Comparison of ENCODE assay signal across 1 cellular context in genomic region chr7:2232766-2233520, GRCh38.
TF ChIP-seq lines count a peak whose summit lies in the region.

TSS of gene MAD1L1 (minus strand) at chr7:2232945. CDS start at chr7:2230133, 2,812 bp downstream.

TF ChIP-seq in K562, 482 proteins besides CTCF, POLR2A, EP300 and RAD21 (continued from another document and continues in another):
- TF ChIP-seq MIER1 (IDR thresholded peaks at IDR 0.05; ENCODE audit: low read depth) (no peak; the same call in 1 of the 2 replicates), SETDB1 (IDR thresholded peaks at IDR 0.05; ENCODE audit: low read length) (no peak), E2F5 (CRISPR knock-in tag; IDR thresholded peaks at IDR 0.05) (no peak), ILK (tag; IDR thresholded peaks at IDR 0.05; ENCODE audit: borderline replicate concordance, low read depth) (no peak), PYGO2 (tag; IDR thresholded peaks at IDR 0.05) (no peak), ZNF263 (CRISPR knock-in tag; IDR thresholded peaks at IDR 0.05; ENCODE audit: borderline replicate concordance) (0 out of 2 replicates have a peak, but pooled peaks have one; percentile 23), ZNF707 (CRISPR knock-in tag; conservative IDR thresholded peaks at IDR 0.05) (no peak), IRF1 (CRISPR knock-in tag; IDR thresholded peaks at IDR 0.05; ENCODE audit: borderline replicate concordance) (no peak), SRSF3 (IDR thresholded peaks at IDR 0.05; ENCODE audit: insufficient read depth, low read length) (no peak), NCOA1 (IDR thresholded peaks at IDR 0.05; ENCODE audit: low read depth) (no peak), MAZ (CRISPR knock-in tag; conservative IDR thresholded peaks at IDR 0.05 in 1 of 2, IDR thresholded peaks at IDR 0.05 in 1 of 2) (peak; percentile 50 to 79), PHB (CRISPR knock-in tag; IDR thresholded peaks at IDR 0.05) (no peak; the same call in 1 of the 2 replicates), ATF4 (CRISPR knock-in tag; IDR thresholded peaks at IDR 0.05) (peak; percentile 51; the same call in 1 of the 2 replicates), MAFG (tag; conservative IDR thresholded peaks at IDR 0.05) (no peak), BRF1 (IDR thresholded peaks at IDR 0.05; ENCODE audit: borderline replicate concordance, extremely low read depth, insufficient read length) (no peak), ZBTB26 (CRISPR knock-in tag; IDR thresholded peaks at IDR 0.05) (0 out of 2 replicates have a peak, but pooled peaks have one; percentile 10), RBM22 (IDR thresholded peaks at IDR 0.05; ENCODE audit: low read depth, low read length, poor library complexity, severe bottlenecking) (peak; percentile 60), KLF10 (CRISPR knock-in tag; IDR thresholded peaks at IDR 0.05) (no peak), SAFB (IDR thresholded peaks at IDR 0.05; ENCODE audit: borderline replicate concordance, low read depth, low read length) (peak; percentile 71; the same call in 1 of the 2 replicates), ZNF184 (CRISPR knock-in tag; IDR thresholded peaks at IDR 0.05) (no peak), NR2C2 (CRISPR knock-in tag; IDR thresholded peaks at IDR 0.05) (no peak), NR2C2 (tag; IDR thresholded peaks at IDR 0.05) (no peak; the same call in 1 of the 2 replicates), TRIM24 (IDR thresholded peaks at IDR 0.05) (0 out of 4 replicates have a peak, but pooled peaks of 1 of the 2 experiments have one; percentile 53), YBX1 (IDR thresholded peaks at IDR 0.05) (no peak), KDM4B (IDR thresholded peaks at IDR 0.05; ENCODE audit: borderline replicate concordance in 2 of 2, low read depth in 1 of 2) (peak in 1 of 2 experiments; percentile 70; a peak in 1 of 4 replicates), TCF3 (CRISPR knock-in tag; IDR thresholded peaks at IDR 0.05) (no peak), FOXJ3 (CRISPR knock-in tag; IDR thresholded peaks at IDR 0.05) (no peak), ZNF146 (CRISPR knock-in tag; IDR thresholded peaks at IDR 0.05; ENCODE audit: unreplicated experiment) (no peak), SUPT5H (IDR thresholded peaks at IDR 0.05) (peak; percentile 66), FOXK2 (conservative IDR thresholded peaks at IDR 0.05 in 1 of 2, IDR thresholded peaks at IDR 0.05 in 1 of 2; ENCODE audit: low read depth in 2 of 2) (no peak), PREB (CRISPR knock-in tag; IDR thresholded peaks at IDR 0.05) (0 out of 2 replicates have a peak, but pooled peaks have one; percentile 80), NELFE (IDR thresholded peaks at IDR 0.05; ENCODE audit: insufficient read depth, insufficient read length) (no peak), TFAP4 (CRISPR knock-in tag; IDR thresholded peaks at IDR 0.05; ENCODE audit: borderline replicate concordance) (peak; percentile 81), RBM14 (IDR thresholded peaks at IDR 0.05; ENCODE audit: borderline replicate concordance, insufficient read depth, low read depth, low read length) (no peak), RFX1 (IDR thresholded peaks at IDR 0.05) (no peak), ZNF586 (CRISPR knock-in tag; conservative IDR thresholded peaks at IDR 0.05) (no peak), DACH1 (IDR thresholded peaks at IDR 0.05; ENCODE audit: partially characterized antibody) (no peak), ZBTB12 (CRISPR knock-in tag; IDR thresholded peaks at IDR 0.05) (no peak), MCM5 (IDR thresholded peaks at IDR 0.05; ENCODE audit: low read depth) (no peak), EHMT2 (IDR thresholded peaks at IDR 0.05) (no peak), RB1 (IDR thresholded peaks at IDR 0.05; ENCODE audit: low read depth) (no peak), FOXK1 (CRISPR knock-in tag; IDR thresholded peaks at IDR 0.05; ENCODE audit: borderline replicate concordance) (no peak; the same call in 1 of the 2 replicates), MTA2 (IDR thresholded peaks at IDR 0.05; ENCODE audit: low read depth) (no peak), RBM15 (IDR thresholded peaks at IDR 0.05; ENCODE audit: insufficient read depth, low read length) (no peak), NFXL1 (CRISPR knock-in tag; IDR thresholded peaks at IDR 0.05) (no peak), ZNF740 (CRISPR knock-in tag; IDR thresholded peaks at IDR 0.05) (no peak), ZNF740 (tag; IDR thresholded peaks at IDR 0.05) (no peak), UBTF (IDR thresholded peaks at IDR 0.05; ENCODE audit: borderline replicate concordance in 1 of 2, low read depth in 2 of 2, low read length in 2 of 2) (peak; percentile 96 to 98), ZNF583 (CRISPR knock-in tag; IDR thresholded peaks at IDR 0.05) (no peak), C11orf30 (IDR thresholded peaks at IDR 0.05; ENCODE audit: low read depth) (peak; percentile 78), ARID4B (CRISPR knock-in tag; IDR thresholded peaks at IDR 0.05) (no peak), ZNF347 (CRISPR knock-in tag; IDR thresholded peaks at IDR 0.05; ENCODE audit: low read depth) (no peak), MXI1 (IDR thresholded peaks at IDR 0.05; ENCODE audit: low read depth, low read length) (peak; percentile 59), FOXA3 (CRISPR knock-in tag; conservative IDR thresholded peaks at IDR 0.05 in 1 of 2, IDR thresholded peaks at IDR 0.05 in 1 of 2) (no peak)
